ENCODE assay signal across 37 cellular contexts in genomic region chr7:94779070-94779469, GRCh38.
"Had no signal": no experiment of that assay in that cellular context is flagged by ENCODE, and none has a peak within 500 bp of the region (broad histone marks: within the 10 kb centered on the region; RNA-seq: fewer than 3 reads in every experiment).

No MANE protein-coding gene starts in this region.

- H3K4me3 Mint-ChIP-seq: activated B cell treated with CpG ODN at 0.5 μM for 24 hours; activated CD4-positive, alpha-beta memory T cell treated with anti-CD3 and anti-CD28 coated beads for 36 hours; activated CD8-positive, alpha-beta memory T cell treated with anti-CD3 and anti-CD28 coated beads, Interleukin-2, amount 10 ng/mL, durations not matched to agents 7 days and 5 days; activated naive CD8-positive, alpha-beta T cell treated with anti-CD3 and anti-CD28 coated beads for 36 hours had no signal

- H3K27me3 ChIP-seq: ascending aorta, cardiac muscle cell, MG63 had no signal

- H3K27me3 Mint-ChIP-seq: activated B cell treated with CpG ODN at 0.5 μM for 24 hours; activated CD4-positive, alpha-beta memory T cell treated with anti-CD3 and anti-CD28 coated beads for 36 hours; activated CD8-positive, alpha-beta memory T cell treated with anti-CD3 and anti-CD28 coated beads, Interleukin-2, amount 10 ng/mL, durations not matched to agents 7 days and 5 days; activated naive CD8-positive, alpha-beta T cell treated with anti-CD3 and anti-CD28 coated beads for 36 hours had no signal

- H3K36me3 ChIP-seq: ascending aorta, cardiac muscle cell, MG63 had no signal

- H3K4me1 ChIP-seq: ascending aorta had no signal

- H3K36me3 Mint-ChIP-seq: activated CD4-positive, alpha-beta memory T cell treated with anti-CD3 and anti-CD28 coated beads for 36 hours; activated CD8-positive, alpha-beta memory T cell treated with anti-CD3 and anti-CD28 coated beads, Interleukin-2, amount 10 ng/mL, durations not matched to agents 7 days and 5 days; activated naive CD8-positive, alpha-beta T cell treated with anti-CD3 and anti-CD28 coated beads for 36 hours had no signal

- H3K9me3 ChIP-seq: ascending aorta, MG63 had no signal

- H3K4me3 ChIP-seq: ascending aorta, cardiac muscle cell, MG63, PC-9 had no signal

- DNase-seq: activated B cell treated with CpG ODN at 0.5 μM for 24 hours; activated CD4-positive, alpha-beta memory T cell treated with anti-CD3 and anti-CD28 coated beads for 36 hours; activated CD4-positive, alpha-beta T cell treated with anti-CD3 and anti-CD28 coated beads for 4 hours; activated CD4-positive, alpha-beta T cell treated with anti-CD3 and anti-CD28 coated beads, Interleukin-2, amount 50 U/mL, for 1 hour; activated CD4-positive, CD25-positive, alpha-beta regulatory T cell treated with anti-CD3 and anti-CD28 coated beads, Interleukin-2, amount 50 U/mL, for 72 hours; activated CD8-positive, alpha-beta memory T cell treated with anti-CD3 and anti-CD28 coated beads for 24 hours; activated CD8-positive, alpha-beta memory T cell treated with anti-CD3 and anti-CD28 coated beads, Interleukin-2, amount 10 ng/mL, durations not matched to agents 7 days and 5 days; activated CD8-positive, alpha-beta memory T cell treated with anti-CD3 and anti-CD28 coated beads, Interleukin-2, amount 50 U/mL, for 48 hours; activated effector memory CD4-positive, alpha-beta T cell treated with anti-CD3 and anti-CD28 coated beads, Interleukin-2, amount 50 U/mL, for 16 hours; activated naive CD4-positive, alpha-beta T cell; activated naive CD4-positive, alpha-beta T cell treated with anti-CD3 and anti-CD28 coated beads, Interleukin-2, amount 50 U/mL, for 16 hours; activated naive CD8-positive, alpha-beta T cell treated with anti-CD3 and anti-CD28 coated beads for 36 hours; activated T-cell treated with anti-CD3 and anti-CD28 coated beads, Interleukin-2, amount 50 U/mL, for 48 hours; amygdala; Kasumi-1; KG1; MG63; NCI-H1048; NCI-H1105 treated with DMSO at 0.1 percent for 48 hours; NCI-H1436; NCI-H1694; NCI-H1930; NCI-H2081 treated with DMSO at 0.1 percent for 48 hours; NCI-H2171; NCI-H510A; NCI-H526; NCI-H748 treated with DMSO at 0.1 percent for 48 hours; NK-92 treated with Interleukin-12 subunit alpha and Interleukin-12 subunit beta, amount 100 ng/mL, for 24 hours; PC-9; SW 1271; T-helper 1 cell; T-helper 2 cell; T-helper 9 cell had no signal

- H3K4me2 ChIP-seq: PC-9 had no signal

- H3K27ac Mint-ChIP-seq: activated B cell treated with CpG ODN at 0.5 μM for 24 hours; activated CD4-positive, alpha-beta memory T cell treated with anti-CD3 and anti-CD28 coated beads for 36 hours; activated CD8-positive, alpha-beta memory T cell treated with anti-CD3 and anti-CD28 coated beads, Interleukin-2, amount 10 ng/mL, durations not matched to agents 7 days and 5 days; activated naive CD8-positive, alpha-beta T cell treated with anti-CD3 and anti-CD28 coated beads for 36 hours had no signal

- H2AFZ ChIP-seq: PC-9 had no signal

- H3K27ac ChIP-seq: ascending aorta, cardiac muscle cell, PC-9, RWPE1, VCaP had no signal

- H3K4me1 Mint-ChIP-seq: activated B cell treated with CpG ODN at 0.5 μM for 24 hours; activated CD8-positive, alpha-beta memory T cell treated with anti-CD3 and anti-CD28 coated beads, Interleukin-2, amount 10 ng/mL, durations not matched to agents 7 days and 5 days; activated naive CD8-positive, alpha-beta T cell treated with anti-CD3 and anti-CD28 coated beads for 36 hours had no signal

- H3K9me3 Mint-ChIP-seq: activated B cell treated with CpG ODN at 0.5 μM for 24 hours; activated CD4-positive, alpha-beta memory T cell treated with anti-CD3 and anti-CD28 coated beads for 36 hours; activated naive CD8-positive, alpha-beta T cell treated with anti-CD3 and anti-CD28 coated beads for 36 hours had no signal
